In the genomic region with DNA sequence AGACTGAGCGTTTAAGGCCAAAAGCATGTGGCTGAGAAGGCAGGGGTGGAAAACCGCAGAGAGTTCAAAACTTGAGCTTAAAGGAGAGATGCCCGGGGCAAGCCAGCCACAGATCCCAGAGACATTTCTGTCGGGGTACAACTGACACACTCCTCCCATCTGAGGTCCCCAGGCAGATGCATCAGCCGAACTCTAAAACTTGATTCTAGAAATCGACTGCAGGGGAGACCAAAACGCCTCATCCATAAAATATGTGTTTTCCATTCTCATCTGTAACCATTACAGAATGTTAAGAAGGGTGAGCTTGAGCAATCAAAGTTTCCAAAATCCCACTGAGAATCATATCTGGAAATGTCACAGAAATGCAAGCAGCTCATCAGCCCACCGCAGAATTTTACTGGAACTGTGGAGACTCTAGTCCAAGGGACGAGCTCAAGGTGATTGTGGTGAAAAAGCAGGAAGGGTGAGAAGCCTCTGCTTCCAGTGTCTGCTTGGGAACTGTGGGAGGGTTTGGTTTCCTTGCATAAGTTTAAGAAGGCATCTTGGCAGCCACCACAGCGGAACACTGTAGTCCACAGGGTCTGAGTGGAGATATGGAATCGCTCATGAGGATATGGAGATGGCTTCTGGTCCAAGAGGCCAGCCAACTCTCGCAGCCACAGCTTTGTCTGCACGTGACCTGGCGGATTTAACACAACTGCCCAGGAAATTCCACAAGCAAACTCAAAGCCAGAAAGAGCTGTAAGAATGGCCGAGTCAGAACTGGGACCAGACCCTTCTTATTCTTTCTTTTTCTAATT, we compare ENCODE assay signal across 19 cellular contexts.
DNase-seq lines count a peak whose midpoint lies in the region; ATAC-seq and TF ChIP-seq lines count a peak whose summit lies in the region.
"Had no signal": no experiment of that assay in that cellular context is flagged by ENCODE, and none has a peak within 500 bp of the region (broad histone marks: within the 10 kb centered on the region; RNA-seq: fewer than 3 reads in every experiment).

No MANE protein-coding gene starts in this region.

- peak; percentile 55 for ATAC-seq in body of pancreas
- ATAC-seq in left ventricle myocardium superior, result peak; percentile 91
- ATAC-seq in HG02678 (IDR thresholded peaks at IDR 0.05; ENCODE audit: unreplicated experiment), result no peak
- ATAC-seq: activated CD8-positive, alpha-beta T cell treated with anti-CD3 and anti-CD28 coated beads for 36 hours; SK-N-SH treated with all-trans-retinoic acid at 6 μM for 48 hours; WTC11 had no signal

- TF ChIP-seq CTCF in AG10803 (conservative IDR thresholded peaks at IDR 0.05; ENCODE audit: low read length) (no peak), body of pancreas (IDR thresholded peaks at IDR 0.05) (no peak), prostate gland (IDR thresholded peaks at IDR 0.05) (no peak)

- intact Hi-C loops in body of pancreas (cut with DNase I), result no loop called here
- intact Hi-C loops in left ventricle myocardium superior (cut with micrococcal nuclease), result no loop called here
- intact Hi-C loops in prostate gland (cut with DNase I), result no loop called here

- H3K4me1 ChIP-seq in body of pancreas (no peaks in the 10 kb centered on the region), prostate gland (replicated peaks) (no peaks in the 10 kb centered on the region)

- H3K27me3 ChIP-seq in body of pancreas (no peaks in the 10 kb centered on the region), prostate gland (replicated peaks; ENCODE audit: insufficient read depth) (no peaks in the 10 kb centered on the region)
- H3K27me3 ChIP-seq: hepatocyte had no signal

- no peaks in the 10 kb centered on the region for H3K36me3 ChIP-seq in body of pancreas (replicated peaks in 1 of 2; ENCODE audit: insufficient read depth in 1 of 2, low read depth in 2 of 2)
- H3K36me3 ChIP-seq in prostate gland, result no peaks in the 10 kb centered on the region

- TF ChIP-seq POLR2A in body of pancreas (IDR thresholded peaks at IDR 0.05) (no peak), prostate gland (IDR thresholded peaks at IDR 0.05) (no peak)

- WGBS in body of pancreas, 2 donors, result 67 to 73% methylated on average over 15 of the region's 15 CpGs
- 91% methylated on average over 15 of the region's 15 CpGs for WGBS in prostate gland

- H3K4me3 ChIP-seq in AG10803 (ENCODE audit: low read length) (no peak overlapping the region), body of pancreas (no peak overlapping the region), skeletal muscle cell (ENCODE audit: low read depth, low read length) (no peak overlapping the region), prostate gland (no peak overlapping the region)
- H3K4me3 ChIP-seq: hepatocyte had no signal

- H3K27ac ChIP-seq in body of pancreas (no peak overlapping the region), prostate gland (no peak overlapping the region)
- H3K27ac ChIP-seq: hepatocyte had no signal

- H3K9me3 ChIP-seq in body of pancreas (no peaks in the 10 kb centered on the region), prostate gland (no peaks in the 10 kb centered on the region)

- DNase-seq in AG10803 (ENCODE audit: low read depth) (peak; percentile 1), body of pancreas (peak in 3 of 4 donors; percentile 22 to 59 (median 27)), left ventricle myocardium superior (peak; percentile 66), skeletal muscle cell (ENCODE audit: low read depth) (peak; percentile 13), prostate gland (ENCODE audit: low spot score) (no peak), nucleus accumbens (lab: John Stamatoyannopoulos, UW) (no peak)
- DNase-seq in activated CD4-positive, alpha-beta T cell treated with anti-CD3 and anti-CD28 coated beads for 48 hours, result no peak
- DNase-seq: activated CD8-positive, alpha-beta T cell treated with anti-CD3 and anti-CD28 coated beads for 36 hours; activated naive CD4-positive, alpha-beta T cell treated with anti-CD3 and anti-CD28 coated beads, Interleukin-2, amount 10 ng/mL, durations not matched to agents 7 days and 5 days; activated T-cell treated with anti-CD3 and anti-CD28 coated beads, Interleukin-2, amount 50 U/mL, for 24 hours; NCI-H1105; NCI-H2081 treated with DMSO at 0.1 percent for 48 hours; NCI-H510A treated with DMSO at 0.1 percent for 48 hours; RPMI8226; stimulated activated CD4-positive, alpha-beta T cell treated with anti-CD3 and anti-CD28 coated beads, Interleukin-2, amount 100 ng/mL, for 24 hours had no signal

Comparison
In these comparisons a context has a peak if more than half of its experiments do, and no peak if none do; other contexts are left out.
1. DNase-seq: peak in AG10803 (single experiment), body of pancreas (3 of 4), left ventricle myocardium superior (single experiment) and skeletal muscle cell (single experiment); none in activated CD4-positive, alpha-beta T cell treated with anti-CD3 and anti-CD28 coated beads for 48 hours (single experiment), prostate gland (single experiment) and nucleus accumbens (0 of 56).